ENCODE assay signal across 8 cellular contexts in the genomic region with DNA sequence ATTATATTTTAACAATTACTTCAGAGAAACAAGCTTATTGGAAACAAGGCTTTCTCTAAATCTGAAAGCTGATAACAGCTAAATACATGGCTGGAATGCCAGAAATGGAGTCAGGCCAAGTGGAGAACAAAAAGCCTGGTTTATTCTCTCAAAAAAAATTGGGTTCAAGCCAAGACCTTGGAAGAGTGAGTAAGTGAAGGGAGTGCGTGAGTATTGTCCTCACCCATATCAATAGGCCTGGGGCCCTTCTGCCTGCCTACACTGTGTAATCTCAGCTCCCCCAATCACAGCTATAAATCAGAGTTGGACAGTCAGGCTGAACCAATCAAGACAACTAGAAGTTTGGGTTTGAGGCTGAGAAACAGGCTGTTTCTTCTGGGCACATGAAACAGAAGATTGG. TPM values are rescaled to one million over a fixed set of nuclear protein-coding genes. Genes with fewer than 3 reads are reported as not detected.
DNase-seq lines count a peak whose midpoint lies in the region; ATAC-seq and TF ChIP-seq lines count a peak whose summit lies in the region.

No MANE protein-coding gene starts in this region.

- DNase-seq in AG09309 (ENCODE audit: low read depth), result peak; percentile 71
- DNase-seq in Karpas-422, result peak; percentile 57
- no peak for DNase-seq in activated naive CD8-positive, alpha-beta T cell treated with anti-CD3 and anti-CD28 coated beads, Interleukin-2, amount 10 ng/mL, durations not matched to agents 7 days and 5 days
- no peak for DNase-seq in right atrium auricular region (ENCODE audit: low spot score)
- DNase-seq in spleen, result no peak
- no peak for DNase-seq in NCI-H146 (lab: John Stamatoyannopoulos, UW)
- no peak for DNase-seq in T-helper 1 cell
- DNase-seq in NCI-H146 treated with DMSO at 0.1 percent for 48 hours (lab: John Stamatoyannopoulos, UW; ENCODE audit: unreplicated experiment), result no peak

- H3K27me3 ChIP-seq in Karpas-422 (ENCODE audit: low read length) (no peaks in the 10 kb centered on the region), right atrium auricular region (no peaks in the 10 kb centered on the region), spleen (replicated peaks in 1 of 7) (no peaks in the 10 kb centered on the region)

- peaks cover 41% of the 10 kb centered on the region; the same call in 1 of the 2 replicates for H3K36me3 ChIP-seq in Karpas-422 (ENCODE audit: insufficient read depth, low read length)
- peaks cover 12% of the 10 kb centered on the region for H3K36me3 ChIP-seq in right atrium auricular region
- peaks cover 0 to 55% (median 21%) of the 10 kb centered on the region in 6 donors for H3K36me3 ChIP-seq in spleen

- peaks cover 59% of the 10 kb centered on the region for H3K4me1 Mint-ChIP-seq in activated naive CD8-positive, alpha-beta T cell treated with anti-CD3 and anti-CD28 coated beads, Interleukin-2, amount 10 ng/mL, durations not matched to agents 7 days and 5 days

- no peaks in the 10 kb centered on the region for H4K20me1 ChIP-seq in Karpas-422 (ENCODE audit: insufficient read depth, low read depth, low read length)

- no peak overlapping the region for H2AFZ ChIP-seq in Karpas-422 (ENCODE audit: low read length)

- H3K27ac ChIP-seq in Karpas-422 (ENCODE audit: low read length) (peak overlapping the region; percentile 91), right atrium auricular region (peak overlapping the region; percentile 59 to 60), spleen (peak overlapping the region; percentile 1 to 79 (median 74))

- H3K9me2 ChIP-seq in Karpas-422 (replicated peaks; ENCODE audit: insufficient read depth, low read length), result no peaks in the 10 kb centered on the region

- H3K36me3 Mint-ChIP-seq in activated naive CD8-positive, alpha-beta T cell treated with anti-CD3 and anti-CD28 coated beads, Interleukin-2, amount 10 ng/mL, durations not matched to agents 7 days and 5 days, result peaks cover 73% of the 10 kb centered on the region

- no peak overlapping the region for H3K4me3 ChIP-seq in AG09309 (ENCODE audit: control insufficient read depth, low read depth, low read length)
- peak overlapping the region; percentile 26 for H3K4me3 ChIP-seq in Karpas-422 (ENCODE audit: low read length)
- H3K4me3 ChIP-seq in right atrium auricular region, result no peak overlapping the region
- no peak overlapping the region for H3K4me3 ChIP-seq in spleen

- H3K9me3 ChIP-seq in Karpas-422 (ENCODE audit: low read length), result no peaks in the 10 kb centered on the region
- no peaks in the 10 kb centered on the region for H3K9me3 ChIP-seq in right atrium auricular region
- no peaks in the 10 kb centered on the region for H3K9me3 ChIP-seq in spleen

- POLR2A ChIA-PET in activated naive CD8-positive, alpha-beta T cell treated with anti-CD3 and anti-CD28 coated beads, Interleukin-2, amount 10 ng/mL, durations not matched to agents 7 days and 5 days (lab: Charles Lee), result no interaction called here

- TF ChIP-seq CTCF in AG09309 (IDR thresholded peaks at IDR 0.05; ENCODE audit: control insufficient read depth, insufficient read depth, low read depth, low read length, missing control alignments) (no peak), right atrium auricular region (IDR thresholded peaks at IDR 0.05) (no peak), spleen (IDR thresholded peaks at IDR 0.05 in 8 of 11, conservative IDR thresholded peaks at IDR 0.05 in 3 of 11) (no peak)

- peaks cover 99% of the 10 kb centered on the region for H3K79me2 ChIP-seq in Karpas-422 (ENCODE audit: low read length)

- H3K9me3 Mint-ChIP-seq in activated naive CD8-positive, alpha-beta T cell treated with anti-CD3 and anti-CD28 coated beads, Interleukin-2, amount 10 ng/mL, durations not matched to agents 7 days and 5 days, result peaks cover 1% of the 10 kb centered on the region

- H3K27me3 Mint-ChIP-seq in activated naive CD8-positive, alpha-beta T cell treated with anti-CD3 and anti-CD28 coated beads, Interleukin-2, amount 10 ng/mL, durations not matched to agents 7 days and 5 days, result no peaks in the 10 kb centered on the region

- H3K4me1 ChIP-seq in Karpas-422 (ENCODE audit: low read length) (peaks cover 96% of the 10 kb centered on the region), right atrium auricular region (peaks cover 0 to 42% of the 10 kb centered on the region in 2 donors), spleen (peaks cover 38 to 92% (median 61%) of the 10 kb centered on the region in 6 donors)

- 44 to 71% (median 57%) methylated on average over 1 of the region's 1 CpG for WGBS in spleen, 5 donors

- H3K4me3 Mint-ChIP-seq in activated naive CD8-positive, alpha-beta T cell treated with anti-CD3 and anti-CD28 coated beads, Interleukin-2, amount 10 ng/mL, durations not matched to agents 7 days and 5 days, result peak overlapping the region; percentile 49

- no peak for ATAC-seq in activated naive CD8-positive, alpha-beta T cell treated with anti-CD3 and anti-CD28 coated beads, Interleukin-2, amount 10 ng/mL, durations not matched to agents 7 days and 5 days (ENCODE audit: low read depth)

- intact Hi-C loops in spleen (cut with DNase I; ENCODE audit: low total_unique reads), result no loop called here

- peak overlapping the region; percentile 42 for H3K9ac ChIP-seq in Karpas-422 (ENCODE audit: low read length)

- no peak for TF ChIP-seq POLR2A in spleen (IDR thresholded peaks at IDR 0.05)

- peak overlapping the region; percentile 72 for H3K4me2 ChIP-seq in Karpas-422 (ENCODE audit: low read depth, low read length, poor library complexity, severe bottlenecking)

- H3K27ac Mint-ChIP-seq in activated naive CD8-positive, alpha-beta T cell treated with anti-CD3 and anti-CD28 coated beads, Interleukin-2, amount 10 ng/mL, durations not matched to agents 7 days and 5 days, result peak overlapping the region; percentile 88

RNA-seq across cellular contexts. Expression of gene KYAT3, which starts 7.4 kb away (rescaled TPM):
- total RNA-seq in Karpas-422 (2014; rRNA removed; shearing (Covaris generic); ENCODE audit: low replicate concordance), result 19.1 and 36.0 TPM in 2 replicates
- total RNA-seq in activated naive CD8-positive, alpha-beta T cell treated with anti-CD3 and anti-CD28 coated beads, Interleukin-2, amount 10 ng/mL, durations not matched to agents 7 days and 5 days, result 10 to 100 TPM; 34.8 to 37.9 TPM
- total RNA-seq in right atrium auricular region (1 to 10 TPM; 7.7 to 9.4 TPM), spleen (10 to 100 TPM; 25.3 to 30.7 (median 27.0) TPM)
- polyA plus RNA-seq in spleen, result 10 to 100 TPM; 19.3 to 21.4 (median 20.3) TPM

RNA-seq across cellular contexts. Expression of gene RBMXL1, which starts 7.4 kb away (rescaled TPM):
- total RNA-seq in Karpas-422 (2014; rRNA removed; shearing (Covaris generic); ENCODE audit: low replicate concordance), result 10.3 and 10.6 TPM in 2 replicates
- total RNA-seq in activated naive CD8-positive, alpha-beta T cell treated with anti-CD3 and anti-CD28 coated beads, Interleukin-2, amount 10 ng/mL, durations not matched to agents 7 days and 5 days, result 10 to 100 TPM; 22.2 to 22.9 TPM
- total RNA-seq in right atrium auricular region (10 to 100 TPM; 11.0 to 11.3 TPM), spleen (10 to 100 TPM; 15.0 to 21.5 (median 19.3) TPM)
- polyA plus RNA-seq in spleen, result 1 to 10 TPM; 2.8 to 4.1 (median 3.0) TPM

RNA-seq across cellular contexts. Expression of gene GBP3, which starts 37.6 kb away (rescaled TPM):
- total RNA-seq in Karpas-422 (2014; rRNA removed; shearing (Covaris generic); ENCODE audit: low replicate concordance), result 2.7 and 3.2 TPM in 2 replicates
- 10 to 100 TPM; 45.9 to 50.7 TPM for total RNA-seq in activated naive CD8-positive, alpha-beta T cell treated with anti-CD3 and anti-CD28 coated beads, Interleukin-2, amount 10 ng/mL, durations not matched to agents 7 days and 5 days
- total RNA-seq in right atrium auricular region, result 10 to 100 TPM in 1 of 2 donors, 1 to 10 TPM in 1; 5.8 to 10.4 TPM
- total RNA-seq in spleen, result 10 to 100 TPM; 22.4 to 54.7 (median 30.9) TPM
- polyA plus RNA-seq in spleen, result 10 to 100 TPM in 1 of 3 donors, 1 to 10 TPM in 2; 7.3 to 11.9 (median 7.7) TPM

Comparison
In these comparisons a context has a peak if more than half of its experiments do, and no peak if none do; other contexts are left out.
1. DNase-seq: peak in AG09309 (single experiment) and Karpas-422 (single experiment); none in activated naive CD8-positive, alpha-beta T cell treated with anti-CD3 and anti-CD28 coated beads, Interleukin-2, amount 10 ng/mL, durations not matched to agents 7 days and 5 days (single experiment), right atrium auricular region (single experiment), spleen (single experiment), NCI-H146 (single experiment), T-helper 1 cell (0 of 5) and NCI-H146 treated with DMSO at 0.1 percent for 48 hours (single experiment).
2. Peak in every context shown above with its lines, with median percentiles within 50 percentile points of each other: H3K27ac ChIP-seq.